19 cellular contexts compared by ENCODE assay signal in the genomic region with DNA sequence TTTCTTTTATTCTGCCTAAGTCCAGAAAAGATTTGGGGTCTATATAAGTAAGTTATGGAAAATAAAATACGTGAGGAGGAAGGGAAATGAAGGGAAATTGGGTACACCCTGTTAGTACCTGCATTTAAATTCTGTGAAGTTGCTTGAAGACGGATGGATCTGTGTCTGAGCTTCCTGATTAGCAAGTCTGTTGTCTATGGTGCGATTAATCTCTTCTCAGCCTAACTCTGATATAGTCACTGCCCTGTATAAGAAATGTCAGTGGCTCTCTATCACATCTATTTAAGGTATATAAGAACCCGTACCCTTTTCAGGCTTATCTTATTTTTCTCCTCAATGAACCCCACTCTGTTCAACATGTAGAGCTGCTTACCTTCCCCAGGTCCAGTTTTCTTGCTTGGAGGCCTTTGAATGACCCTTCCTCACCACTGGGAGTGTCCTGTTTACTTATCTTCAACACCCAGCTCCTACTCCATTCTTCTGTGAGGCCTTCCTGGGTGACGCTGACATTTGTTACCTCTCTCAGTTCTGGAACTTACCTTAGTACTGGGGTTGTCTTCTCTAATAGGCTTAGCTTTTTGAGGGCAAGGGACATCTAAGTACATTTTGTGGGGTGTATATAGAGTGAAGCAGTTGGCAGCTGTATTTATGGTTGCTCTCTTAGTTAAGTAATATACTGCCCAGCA.
DNase-seq lines count a peak whose midpoint lies in the region; ATAC-seq, FAIRE-seq and TF ChIP-seq lines count a peak whose summit lies in the region.
"Had no signal": no experiment of that assay in that cellular context is flagged by ENCODE, and none has a peak within 500 bp of the region (broad histone marks: within the 10 kb centered on the region; RNA-seq: fewer than 3 reads in every experiment).

No MANE protein-coding gene starts in this region.

- FAIRE-seq in bronchial epithelial cell (lab: Jason Lieb, UNC) = no peak

- TF ChIP-seq CTCF in bronchial epithelial cell (IDR thresholded peaks at IDR 0.05; ENCODE audit: insufficient read depth, low read length, severe bottlenecking) (no peak), ovary (IDR thresholded peaks at IDR 0.05) (no peak)

- H3K9me3 ChIP-seq in ovary = no peaks in the 10 kb centered on the region

- no peaks in the 10 kb centered on the region for H3K36me3 ChIP-seq in bronchial epithelial cell (ENCODE audit: control insufficient read depth, insufficient read depth, low read length)
- H3K36me3 ChIP-seq in ovary = no peaks in the 10 kb centered on the region

- peaks cover 44% of the 10 kb centered on the region for H3K4me1 Mint-ChIP-seq in stimulated activated memory B cell treated with anti-CD40 and anti-IgM and Interleukin-4, amounts not matched to agents 10 μg/mL and 1 μg/mL and 100 μg/mL, for 72 hours

- H3K9me3 Mint-ChIP-seq in stimulated activated memory B cell treated with anti-CD40 and anti-IgM and Interleukin-4, amounts not matched to agents 10 μg/mL and 1 μg/mL and 100 μg/mL, for 72 hours = peaks cover 2% of the 10 kb centered on the region
- H3K9me3 Mint-ChIP-seq: stimulated activated naive CD8-positive, alpha-beta T cell treated with anti-CD3 and anti-CD28 coated beads, Interleukin-15, amount 100 ng/mL, for 72 hours had no signal

- TF ChIP-seq POLR2A in ovary (IDR thresholded peaks at IDR 0.05) = no peak

- TF ChIP-seq EP300 in ovary (IDR thresholded peaks at IDR 0.05) = no peak

- intact Hi-C loops in ovary (cut with DNase I) = no loop called here

- H3K27me3 ChIP-seq in bronchial epithelial cell (ENCODE audit: control insufficient read depth, insufficient read depth, low read length) (peaks cover 1% of the 10 kb centered on the region), ovary (no peaks in the 10 kb centered on the region)

- H3K27ac Mint-ChIP-seq in stimulated activated memory B cell treated with anti-CD40 and anti-IgM and Interleukin-4, amounts not matched to agents 10 μg/mL and 1 μg/mL and 100 μg/mL, for 72 hours = peak overlapping the region; percentile 87
- H3K27ac Mint-ChIP-seq: activated CD8-positive, alpha-beta memory T cell treated with anti-CD3 and anti-CD28 coated beads, Interleukin-2, amount 10 ng/mL, durations not matched to agents 7 days and 5 days; T-helper 17 cell had no signal

- peak overlapping the region; percentile 66 for H3K4me3 Mint-ChIP-seq in stimulated activated memory B cell treated with anti-CD40 and anti-IgM and Interleukin-4, amounts not matched to agents 10 μg/mL and 1 μg/mL and 100 μg/mL, for 72 hours
- H3K4me3 Mint-ChIP-seq: activated CD8-positive, alpha-beta memory T cell treated with anti-CD3 and anti-CD28 coated beads, Interleukin-2, amount 10 ng/mL, durations not matched to agents 7 days and 5 days; T-helper 17 cell had no signal

- H3K4me3 ChIP-seq in bronchial epithelial cell (ENCODE audit: low read depth, low read length) (no peak overlapping the region), ovary (no peak overlapping the region)

- WGBS in ovary, 3 donors = 94 to 96% (median 95%) methylated on average over 5 of the region's 5 CpGs

- H3K36me3 Mint-ChIP-seq in stimulated activated memory B cell treated with anti-CD40 and anti-IgM and Interleukin-4, amounts not matched to agents 10 μg/mL and 1 μg/mL and 100 μg/mL, for 72 hours = peaks cover 5% of the 10 kb centered on the region
- H3K36me3 Mint-ChIP-seq: activated CD8-positive, alpha-beta memory T cell treated with anti-CD3 and anti-CD28 coated beads, Interleukin-2, amount 10 ng/mL, durations not matched to agents 7 days and 5 days had no signal

- peak; percentile 1 for ATAC-seq in GM19043 (IDR thresholded peaks at IDR 0.05; ENCODE audit: low read depth, unreplicated experiment)
- peak; percentile 2 for ATAC-seq in HG03039 (IDR thresholded peaks at IDR 0.05; ENCODE audit: unreplicated experiment)
- ATAC-seq in stimulated activated memory B cell treated with anti-CD40 and anti-IgM and Interleukin-4, amounts not matched to agents 10 μg/mL and 1 μg/mL and 100 μg/mL, for 72 hours = no peak
- ATAC-seq: sciatic nerve, T-helper 17 cell had no signal

- DNase-seq in bronchial epithelial cell (ENCODE audit: low read depth) (peak; percentile 25), ovary (no peak), NCI-H1048 (lab: John Stamatoyannopoulos, UW) (no peak)
- DNase-seq in activated CD4-positive, CD25-positive, alpha-beta regulatory T cell treated with anti-CD3 and anti-CD28 coated beads, Interleukin-2, amount 50 U/mL, for 72 hours = no peak
- DNase-seq: activated CD8-positive, alpha-beta memory T cell treated with anti-CD3 and anti-CD28 coated beads, Interleukin-2, amount 10 ng/mL, durations not matched to agents 7 days and 5 days; activated effector memory CD4-positive, alpha-beta T cell treated with anti-CD3 and anti-CD28 coated beads, Interleukin-2, amount 50 U/mL, for 16 hours; caudate nucleus; COR-L47; effector CD4-positive, alpha-beta T cell; glutamatergic neuron; KBM-7; NCI-H2029 treated with DMSO at 0.1 percent for 48 hours; NCI-H510A treated with DMSO at 0.1 percent for 48 hours; T-helper 17 cell had no signal

- H3K27me3 Mint-ChIP-seq in stimulated activated memory B cell treated with anti-CD40 and anti-IgM and Interleukin-4, amounts not matched to agents 10 μg/mL and 1 μg/mL and 100 μg/mL, for 72 hours = no peaks in the 10 kb centered on the region

- H3K4me1 ChIP-seq in ovary (ENCODE audit: insufficient read depth) = no peaks in the 10 kb centered on the region

- no peak overlapping the region for H3K27ac ChIP-seq in ovary
